Comparison of ENCODE assay signal across 20 cellular contexts in genomic region chr12:53034459-53034858, GRCh38. TPM values are rescaled to one million over a fixed set of nuclear protein-coding genes. Genes with fewer than 3 reads are reported as not detected.
A peak's percentile ranks its signal among the peaks of the same experiment; 100 is the strongest.
DNase-seq lines count a peak whose midpoint lies in the region; ATAC-seq and TF ChIP-seq lines count a peak whose summit lies in the region.
"Had no signal": no experiment of that assay in that cellular context is flagged by ENCODE, and none has a peak within 500 bp of the region (broad histone marks: within the 10 kb centered on the region; RNA-seq: fewer than 3 reads in every experiment).

No MANE protein-coding gene starts in this region.

- H3K36me3 Mint-ChIP-seq in activated CD8-positive, alpha-beta memory T cell treated with anti-CD3 and anti-CD28 coated beads, Interleukin-2, amount 10 ng/mL, durations not matched to agents 7 days and 5 days: peaks cover 62% of the 10 kb centered on the region
- H3K36me3 Mint-ChIP-seq in osteocyte (ENCODE audit: unreplicated experiment) (peaks cover 60% of the 10 kb centered on the region), mesothelial cell of epicardium (peaks cover 51% of the 10 kb centered on the region)

- no peak overlapping the region for H3K4me3 ChIP-seq in NB4 (ENCODE audit: low read depth, low read length)
- H3K4me3 ChIP-seq: Peyer's patch, prostate gland had no signal

- TF ChIP-seq POLR2A in NB4 (IDR thresholded peaks at IDR 0.05; ENCODE audit: extremely low read depth, insufficient read length): no peak

- H3K27ac ChIP-seq in cingulate gyrus (ENCODE audit: low read depth, low read length): peak overlapping the region; percentile 40
- H3K27ac ChIP-seq: Peyer's patch, prostate gland had no signal

- peaks cover 40% of the 10 kb centered on the region for H3K4me1 Mint-ChIP-seq in activated CD8-positive, alpha-beta memory T cell treated with anti-CD3 and anti-CD28 coated beads, Interleukin-2, amount 10 ng/mL, durations not matched to agents 7 days and 5 days
- H3K4me1 Mint-ChIP-seq in osteocyte (ENCODE audit: unreplicated experiment) (peaks cover 11% of the 10 kb centered on the region), mesothelial cell of epicardium (no peaks in the 10 kb centered on the region)
- H3K4me1 Mint-ChIP-seq: nephron progenitor cell had no signal

- CTCF ChIA-PET in activated CD8-positive, alpha-beta memory T cell treated with anti-CD3 and anti-CD28 coated beads, Interleukin-2, amount 10 ng/mL, durations not matched to agents 7 days and 5 days (lab: Charles Lee): interaction anchor here (1.2 to 1.6 kb wide), 3 partner anchors 12 to 27 kb away, joined by 3 to 4 read pairs (median 3); no protein-coding TSS in a partner anchor

- no peak for ATAC-seq in activated CD8-positive, alpha-beta memory T cell treated with anti-CD3 and anti-CD28 coated beads, Interleukin-2, amount 10 ng/mL, durations not matched to agents 7 days and 5 days
- ATAC-seq in GM18907 (IDR thresholded peaks at IDR 0.05; ENCODE audit: unreplicated experiment) (no peak), HG03460 (IDR thresholded peaks at IDR 0.05; ENCODE audit: unreplicated experiment) (no peak)

- H3K27me3 Mint-ChIP-seq in activated CD8-positive, alpha-beta memory T cell treated with anti-CD3 and anti-CD28 coated beads, Interleukin-2, amount 10 ng/mL, durations not matched to agents 7 days and 5 days: no peaks in the 10 kb centered on the region
- H3K27me3 Mint-ChIP-seq in osteocyte (ENCODE audit: unreplicated experiment) (no peaks in the 10 kb centered on the region), mesothelial cell of epicardium (ENCODE audit: low read depth) (no peaks in the 10 kb centered on the region)

- DNase-seq in activated CD8-positive, alpha-beta memory T cell treated with anti-CD3 and anti-CD28 coated beads, Interleukin-2, amount 10 ng/mL, durations not matched to agents 7 days and 5 days: no peak
- DNase-seq in activated CD8-positive, alpha-beta memory T cell treated with anti-CD3 and anti-CD28 coated beads, Interleukin-2, amount 50 U/mL, for 4 hours: no peak
- peak; percentile 62 for DNase-seq in NB4 (ENCODE audit: low read depth)
- no peak for DNase-seq in osteocyte (ENCODE audit: extremely low spot score, unreplicated experiment)
- DNase-seq in mesothelial cell of epicardium (ENCODE audit: low spot score in 2 of 2, unreplicated experiment in 2 of 2): no peak
- DNase-seq: activated CD4-positive, alpha-beta T cell treated with anti-CD3 and anti-CD28 coated beads for 1 hour; activated T-cell treated with anti-CD3 and anti-CD28 coated beads, Interleukin-2, amount 50 U/mL, for 1 hour; erythroblast; KG1; mesendoderm; NCI-H2029; NCI-H446; nephron progenitor cell; Peyer's patch; SK-N-SH; stimulated activated CD4-positive, alpha-beta T cell treated with anti-CD3 and anti-CD28 coated beads, Interleukin-2, amount 100 ng/mL, for 48 hours had no signal

- no peak overlapping the region for H3K4me3 Mint-ChIP-seq in activated CD8-positive, alpha-beta memory T cell treated with anti-CD3 and anti-CD28 coated beads, Interleukin-2, amount 10 ng/mL, durations not matched to agents 7 days and 5 days
- H3K4me3 Mint-ChIP-seq in osteocyte (ENCODE audit: unreplicated experiment) (no peak overlapping the region), mesothelial cell of epicardium (no peak overlapping the region)
- H3K4me3 Mint-ChIP-seq: nephron progenitor cell had no signal

- no peak for TF ChIP-seq CTCF in NB4 (IDR thresholded peaks at IDR 0.05; ENCODE audit: low read depth, low read length)
- TF ChIP-seq CTCF in osteocyte (IDR thresholded peaks at IDR 0.05): no peak
- TF ChIP-seq CTCF in mesothelial cell of epicardium (IDR thresholded peaks at IDR 0.05; ENCODE audit: unreplicated experiment): no peak

- peak overlapping the region; percentile 63 for H3K27ac Mint-ChIP-seq in activated CD8-positive, alpha-beta memory T cell treated with anti-CD3 and anti-CD28 coated beads, Interleukin-2, amount 10 ng/mL, durations not matched to agents 7 days and 5 days
- H3K27ac Mint-ChIP-seq in osteocyte (ENCODE audit: unreplicated experiment) (peak overlapping the region; percentile 35), mesothelial cell of epicardium (no peak overlapping the region)

- no peaks in the 10 kb centered on the region for H3K9me3 Mint-ChIP-seq in activated CD8-positive, alpha-beta memory T cell treated with anti-CD3 and anti-CD28 coated beads, Interleukin-2, amount 10 ng/mL, durations not matched to agents 7 days and 5 days (ENCODE audit: low read depth)
- H3K9me3 Mint-ChIP-seq in osteocyte (ENCODE audit: unreplicated experiment) (no peaks in the 10 kb centered on the region), mesothelial cell of epicardium (no peaks in the 10 kb centered on the region)
- H3K9me3 Mint-ChIP-seq: nephron progenitor cell had no signal

RNA-seq across cellular contexts. Expression of gene TNS2, which starts 15.4 kb away (rescaled TPM):
- under 1 TPM; 0.58 to 0.89 TPM for total RNA-seq in activated CD8-positive, alpha-beta memory T cell treated with anti-CD3 and anti-CD28 coated beads, Interleukin-2, amount 10 ng/mL, durations not matched to agents 7 days and 5 days
- total RNA-seq in osteocyte (107 and 116 TPM in 2 replicates), mesothelial cell of epicardium (78.8 to 91.7 TPM (median 86.4 TPM) in 3 replicates)

RNA-seq across cellular contexts. Expression of gene EIF4B, which starts 28.2 kb away (rescaled TPM):
- 100 to 1,000 TPM; 264 to 382 TPM for total RNA-seq in activated CD8-positive, alpha-beta memory T cell treated with anti-CD3 and anti-CD28 coated beads, Interleukin-2, amount 10 ng/mL, durations not matched to agents 7 days and 5 days
- 516 and 555 TPM in 2 replicates for total RNA-seq in osteocyte
- 544 to 576 TPM (median 554 TPM) in 3 replicates for total RNA-seq in mesothelial cell of epicardium

RNA-seq across cellular contexts. Expression of gene SPRYD3, which starts 44.7 kb away (rescaled TPM):
- total RNA-seq in activated CD8-positive, alpha-beta memory T cell treated with anti-CD3 and anti-CD28 coated beads, Interleukin-2, amount 10 ng/mL, durations not matched to agents 7 days and 5 days: 10 to 100 TPM; 27.8 to 29.7 TPM
- 28.3 and 29.0 TPM in 2 replicates for total RNA-seq in osteocyte
- total RNA-seq in mesothelial cell of epicardium: 20.2 to 20.9 TPM (median 20.6 TPM) in 3 replicates

Comparison
In these comparisons a context has a peak if more than half of its experiments do, and no peak if none do; other contexts are left out.
1. RNA of gene TNS2, which starts 15.4 kb away (total RNA-seq): 107 to 116 TPM in osteocyte and 78.8 to 91.7 TPM in mesothelial cell of epicardium; 0.58 to 0.89 TPM in activated CD8-positive, alpha-beta memory T cell treated with anti-CD3 and anti-CD28 coated beads, Interleukin-2, amount 10 ng/mL, durations not matched to agents 7 days and 5 days; every median in the first group is over 10 times any median in the second.